ENCODE assay signal across 18 cellular contexts in the genomic region with DNA sequence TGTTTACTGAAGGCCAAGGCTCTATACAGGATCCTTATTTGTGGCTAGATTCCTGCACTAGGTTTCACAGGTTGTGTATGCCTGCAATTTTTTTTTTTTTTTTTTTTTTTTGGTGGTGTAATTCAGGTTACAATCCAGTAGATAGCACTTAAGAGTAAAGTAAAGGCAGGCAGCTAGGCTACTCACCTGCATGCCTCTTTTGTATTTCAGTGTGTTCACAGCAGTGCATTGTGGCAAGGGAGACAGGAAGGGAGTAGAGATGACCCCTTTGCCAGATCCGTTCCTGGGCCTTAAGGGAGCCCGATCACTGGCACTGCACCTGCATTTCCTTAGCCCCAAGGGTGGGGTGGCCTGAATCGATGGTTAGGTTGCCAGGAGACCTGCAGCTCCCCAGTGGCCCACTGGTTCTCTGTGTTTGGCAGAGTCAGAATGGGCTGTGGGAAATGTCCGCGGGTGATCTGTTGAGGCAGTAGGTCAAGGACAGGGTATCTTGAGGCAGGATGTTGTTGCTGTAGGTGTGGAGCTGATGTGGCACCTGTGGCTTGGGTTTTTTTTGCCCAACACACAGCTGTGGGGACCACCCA.
"Had no signal": no experiment of that assay in that cellular context is flagged by ENCODE, and none has a peak within 500 bp of the region (broad histone marks: within the 10 kb centered on the region; RNA-seq: fewer than 3 reads in every experiment).

No MANE protein-coding gene starts in this region.

- H3K4me1 Mint-ChIP-seq: stimulated activated memory B cell treated with anti-CD40 and anti-IgM and Interleukin-4, amounts not matched to agents 10 μg/mL and 1 μg/mL and 100 μg/mL, for 72 hours had no signal

- H3K79me2 ChIP-seq: hepatocyte had no signal

- H3K27me3 Mint-ChIP-seq: effector memory CD8-positive, alpha-beta T cell; natural killer cell treated with Interleukin-12 subunit alpha and Interleukin-12 subunit beta and Interleukin-15 and Interleukin-18, amount 100 ng/mL, for 72 hours; stimulated activated memory B cell treated with anti-CD40 and anti-IgM and Interleukin-4, amounts not matched to agents 10 μg/mL and 1 μg/mL and 100 μg/mL, for 72 hours; stimulated activated naive CD8-positive, alpha-beta T cell treated with anti-CD3 and anti-CD28 coated beads, Interleukin-15, Interleukin-2, amounts not matched to agents 100 ng/mL and 50 ng/mL, for 24 hours had no signal

- DNase-seq: effector memory CD8-positive, alpha-beta T cell; foreskin melanocyte; head of caudate nucleus; midbrain; spleen; stimulated activated CD4-positive, alpha-beta T cell treated with anti-CD3 and anti-CD28 coated beads, Interleukin-15, amount 100 ng/mL, for 24 hours; stimulated activated CD4-positive, alpha-beta T cell treated with anti-CD3 and anti-CD28 coated beads, Interleukin-1b, Interleukin-23, amount 100 ng/mL, for 48 hours; stimulated activated CD4-positive, alpha-beta T cell treated with anti-CD3 and anti-CD28 coated beads, Interleukin-4, amount 100 ng/mL, for 24 hours; testis; upper lobe of right lung had no signal

- H2AFZ ChIP-seq: hepatocyte had no signal

- H3K4me3 ChIP-seq: hepatocyte, spleen, testis, tibial nerve, upper lobe of right lung, vagina had no signal

- H3K4me1 ChIP-seq: spleen, testis, tibial nerve, upper lobe of right lung, vagina had no signal

- H3K4me2 ChIP-seq: hepatocyte had no signal

- H3K4me3 Mint-ChIP-seq: effector memory CD8-positive, alpha-beta T cell; natural killer cell treated with Interleukin-12 subunit alpha and Interleukin-12 subunit beta and Interleukin-15 and Interleukin-18, amount 100 ng/mL, for 72 hours; stimulated activated memory B cell treated with anti-CD40 and anti-IgM and Interleukin-4, amounts not matched to agents 10 μg/mL and 1 μg/mL and 100 μg/mL, for 72 hours; stimulated activated naive CD8-positive, alpha-beta T cell treated with anti-CD3 and anti-CD28 coated beads, Interleukin-15, Interleukin-2, amounts not matched to agents 100 ng/mL and 50 ng/mL, for 24 hours had no signal

- H3K27ac Mint-ChIP-seq: effector memory CD8-positive, alpha-beta T cell; natural killer cell treated with Interleukin-12 subunit alpha and Interleukin-12 subunit beta and Interleukin-15 and Interleukin-18, amount 100 ng/mL, for 72 hours; stimulated activated memory B cell treated with anti-CD40 and anti-IgM and Interleukin-4, amounts not matched to agents 10 μg/mL and 1 μg/mL and 100 μg/mL, for 72 hours; stimulated activated naive CD8-positive, alpha-beta T cell treated with anti-CD3 and anti-CD28 coated beads, Interleukin-15, Interleukin-2, amounts not matched to agents 100 ng/mL and 50 ng/mL, for 24 hours had no signal

- H3K36me3 ChIP-seq: spleen, tibial nerve, upper lobe of right lung, vagina had no signal

- H3K9me3 Mint-ChIP-seq: effector memory CD8-positive, alpha-beta T cell; natural killer cell treated with Interleukin-12 subunit alpha and Interleukin-12 subunit beta and Interleukin-15 and Interleukin-18, amount 100 ng/mL, for 72 hours; stimulated activated naive CD8-positive, alpha-beta T cell treated with anti-CD3 and anti-CD28 coated beads, Interleukin-15, Interleukin-2, amounts not matched to agents 100 ng/mL and 50 ng/mL, for 24 hours had no signal

- ATAC-seq: effector memory CD8-positive, alpha-beta T cell; left lobe of liver; natural killer cell treated with Interleukin-12 subunit alpha and Interleukin-12 subunit beta and Interleukin-15 and Interleukin-18, amount 100 ng/mL, for 72 hours; sciatic nerve; stimulated activated memory B cell treated with anti-CD40 and anti-IgM and Interleukin-4, amounts not matched to agents 10 μg/mL and 1 μg/mL and 100 μg/mL, for 72 hours had no signal

- H3K36me3 Mint-ChIP-seq: natural killer cell treated with Interleukin-12 subunit alpha and Interleukin-12 subunit beta and Interleukin-15 and Interleukin-18, amount 100 ng/mL, for 72 hours; stimulated activated memory B cell treated with anti-CD40 and anti-IgM and Interleukin-4, amounts not matched to agents 10 μg/mL and 1 μg/mL and 100 μg/mL, for 72 hours had no signal

- H3K27ac ChIP-seq: hepatocyte, spleen, testis, tibial nerve, upper lobe of right lung, vagina had no signal

- H3K27me3 ChIP-seq: hepatocyte, spleen, testis, tibial nerve, upper lobe of right lung, vagina had no signal

- H3K9me3 ChIP-seq: testis, tibial nerve, upper lobe of right lung, vagina had no signal
